Comparison of ENCODE assay signal across 14 cellular contexts in genomic region chr22:46060292-46061123, GRCh38.
DNase-seq lines count a peak whose midpoint lies in the region; ATAC-seq, FAIRE-seq and TF ChIP-seq lines count a peak whose summit lies in the region.
"Had no signal": no experiment of that assay in that cellular context is flagged by ENCODE, and none has a peak within 500 bp of the region (broad histone marks: within the 10 kb centered on the region; RNA-seq: fewer than 3 reads in every experiment).

No MANE protein-coding gene starts in this region.

- TF ChIP-seq CTCF in SK-N-SH (IDR thresholded peaks at IDR 0.05): no peak
- no peak for TF ChIP-seq CTCF in osteoblast (IDR thresholded peaks at IDR 0.05; ENCODE audit: extremely low read depth, low read depth, low read length)
- TF ChIP-seq CTCF in uterus (IDR thresholded peaks at IDR 0.05): no peak

- no peaks in the 10 kb centered on the region for H3K9me2 ChIP-seq in SK-N-SH

- no peak for TF ChIP-seq POLR2A in uterus (IDR thresholded peaks at IDR 0.05)

- peaks cover 0 to 4% of the 10 kb centered on the region in 2 experiments for H3K36me3 ChIP-seq in SK-N-SH (replicated peaks in 1 of 2; ENCODE audit: control insufficient read depth in 1 of 2, insufficient read depth in 2 of 2, low read length in 1 of 2)
- H3K36me3 ChIP-seq in osteoblast (ENCODE audit: insufficient read depth, low read length): no peaks in the 10 kb centered on the region
- no peaks in the 10 kb centered on the region for H3K36me3 ChIP-seq in uterus

- peak overlapping the region; percentile 99 for H3K9ac ChIP-seq in SK-N-SH

- peaks cover 46 to 73% of the 10 kb centered on the region in 2 experiments for H3K4me1 ChIP-seq in SK-N-SH (ENCODE audit: control insufficient read depth in 1 of 2, insufficient read depth in 2 of 2, low read depth in 1 of 2, low read length in 1 of 2)
- H3K4me1 ChIP-seq in osteoblast (ENCODE audit: insufficient read depth, low read length): peaks cover 82% of the 10 kb centered on the region
- peaks cover 11 to 27% of the 10 kb centered on the region in 2 donors for H3K4me1 ChIP-seq in uterus

- H3K4me3 ChIP-seq in SK-N-SH (ENCODE audit: low read depth in 2 of 2, low read length in 1 of 2): 0 out of 4 replicates have a peak overlapping the region, but pooled peaks have one; percentile 20 to 26
- peak overlapping the region; percentile 46 for H3K4me3 ChIP-seq in osteoblast (ENCODE audit: insufficient read depth, low read length)
- H3K4me3 ChIP-seq in uterus: no peak overlapping the region

- WGBS in SK-N-SH (ENCODE audit: low lambda C conversion rate): 61% methylated on average over 14 of the region's 14 CpGs

- H4K20me1 ChIP-seq in SK-N-SH (ENCODE audit: insufficient read depth) (no peaks in the 10 kb centered on the region), osteoblast (ENCODE audit: insufficient read depth, low read length) (no peaks in the 10 kb centered on the region)

- peaks cover 44% of the 10 kb centered on the region for H3F3A ChIP-seq in SK-N-SH (replicated peaks; ENCODE audit: insufficient read depth)

- no peak for TF ChIP-seq EP300 in SK-N-SH (IDR thresholded peaks at IDR 0.05; ENCODE audit: borderline replicate concordance in 1 of 2, low read depth in 1 of 2, low read length in 1 of 2)

- POLR2A ChIA-PET in SK-N-SH (lab: Yijun Ruan, JAX): interaction anchor here (1.2 kb wide), 1 partner anchor 27 kb away, joined by 3 read pairs; no protein-coding TSS in a partner anchor

- no peak for ATAC-seq in SK-N-SH treated with all-trans-retinoic acid at 6 μM for 48 hours
- ATAC-seq in GM21717 (IDR thresholded peaks at IDR 0.05; ENCODE audit: unreplicated experiment): no peak
- ATAC-seq in HG03135 (IDR thresholded peaks at IDR 0.05; ENCODE audit: unreplicated experiment): no peak
- ATAC-seq: activated CD8-positive, alpha-beta T cell treated with anti-CD3 and anti-CD28 coated beads, Interleukin-2, amount 10 ng/mL, durations not matched to agents 7 days and 5 days; natural killer cell treated with Interleukin-12 subunit alpha and Interleukin-12 subunit beta and Interleukin-15 and Interleukin-18, amount 100 ng/mL, for 72 hours; T-cell had no signal

- H2AFZ ChIP-seq in SK-N-SH (ENCODE audit: low read depth) (no peak overlapping the region), osteoblast (ENCODE audit: low read length) (no peak overlapping the region)

- H3K4me2 ChIP-seq in SK-N-SH (peak overlapping the region; percentile 95), osteoblast (ENCODE audit: insufficient read depth, low read length) (peak overlapping the region; percentile 72)

- H3K9me3 ChIP-seq in SK-N-SH (no peaks in the 10 kb centered on the region), osteoblast (ENCODE audit: low read depth, low read length) (no peaks in the 10 kb centered on the region), uterus (no peaks in the 10 kb centered on the region)

- no peak for TF ChIP-seq RAD21 in SK-N-SH (IDR thresholded peaks at IDR 0.05; ENCODE audit: low read length)

- DNase-seq in SK-N-SH (no peak), osteoblast (ENCODE audit: insufficient read length, low spot score, missing footprints) (no peak), uterus (peak in 1 of 2 donors; percentile 19)
- DNase-seq in activated CD4-positive, CD25-positive, alpha-beta regulatory T cell treated with anti-CD3 and anti-CD28 coated beads, Interleukin-2, amount 50 U/mL, for 72 hours: no peak
- DNase-seq: activated CD8-positive, alpha-beta T cell treated with anti-CD3 and anti-CD28 coated beads, Interleukin-2, amount 10 ng/mL, durations not matched to agents 7 days and 5 days; DMS153; effector memory CD4-positive, alpha-beta T cell; NCI-H1694; T-cell had no signal

- CTCF ChIA-PET in SK-N-SH (lab: Yijun Ruan, JAX): interaction anchor here (1.2 to 1.5 kb wide), 4 partner anchors 17 to 66 kb away, joined by 3 to 7 read pairs (median 4); no protein-coding TSS in a partner anchor

- no peaks in the 10 kb centered on the region for H3K27me3 ChIP-seq in SK-N-SH (ENCODE audit: insufficient read depth)
- H3K27me3 ChIP-seq in osteoblast (ENCODE audit: insufficient read depth, low read length): no peaks in the 10 kb centered on the region
- no peaks in the 10 kb centered on the region for H3K27me3 ChIP-seq in uterus

- intact Hi-C loops in uterus (cut with DNase I; ENCODE audit: low total_unique reads): no loop called here

- peak overlapping the region; percentile 79 to 100 for H3K27ac ChIP-seq in SK-N-SH (ENCODE audit: low read depth in 2 of 2, low read length in 1 of 2)
- H3K27ac ChIP-seq in osteoblast (ENCODE audit: low read depth, low read length): peak overlapping the region; percentile 97
- peak overlapping the region; percentile 100 for H3K27ac ChIP-seq in uterus

- FAIRE-seq in endometrium (lab: Jason Lieb, UNC): peak; percentile 37

- H3K79me2 ChIP-seq in SK-N-SH (ENCODE audit: insufficient read depth) (peaks cover 100% of the 10 kb centered on the region), osteoblast (ENCODE audit: insufficient read depth, low read length) (peaks cover 100% of the 10 kb centered on the region)

TF ChIP-seq in SK-N-SH, 30 proteins besides CTCF, POLR2A, EP300 and RAD21 (continues in another document):
- TF ChIP-seq TAF1 (IDR thresholded peaks at IDR 0.05; ENCODE audit: borderline replicate concordance, low read depth, low read length) (no peak), MXI1 (IDR thresholded peaks at IDR 0.05; ENCODE audit: low read depth, low read length) (no peak), CHD2 (IDR thresholded peaks at IDR 0.05; ENCODE audit: low read length, partially characterized antibody) (no peak), MAX (IDR thresholded peaks at IDR 0.05; ENCODE audit: low read depth) (no peak), POLR2AphosphoS5 (IDR thresholded peaks at IDR 0.05; ENCODE audit: low read depth, low read length) (no peak), PBX3 (IDR thresholded peaks at IDR 0.05) (no peak), USF2 (IDR thresholded peaks at IDR 0.05; ENCODE audit: borderline replicate concordance, low read depth, low read length) (no peak), MEF2A (IDR thresholded peaks at IDR 0.05; ENCODE audit: borderline replicate concordance, low read depth) (no peak)

TF ChIP-seq in SK-N-SH treated with all-trans-retinoic acid at 6 μM for 48 hours, 23 proteins besides CTCF, POLR2A, EP300 and RAD21 (continues in another document):
- TF ChIP-seq ZNF8 (CRISPR knock-in tag; IDR thresholded peaks at IDR 0.05) (no peak), TOX (CRISPR knock-in tag; IDR thresholded peaks at IDR 0.05; ENCODE audit: borderline replicate concordance) (no peak), TSHZ2 (CRISPR knock-in tag; IDR thresholded peaks at IDR 0.05) (no peak), ZNF565 (CRISPR knock-in tag; conservative IDR thresholded peaks at IDR 0.05; ENCODE audit: low read depth) (no peak), ESRRG (CRISPR knock-in tag; IDR thresholded peaks at IDR 0.05) (no peak), POU6F1 (CRISPR knock-in tag; IDR thresholded peaks at IDR 0.05; ENCODE audit: borderline replicate concordance, low read depth) (no peak), BACH2 (CRISPR knock-in tag; IDR thresholded peaks at IDR 0.05; ENCODE audit: borderline replicate concordance) (no peak), ISL1 (CRISPR knock-in tag; IDR thresholded peaks at IDR 0.05) (no peak), ZFP30 (CRISPR knock-in tag; IDR thresholded peaks at IDR 0.05) (no peak), PPARA (CRISPR knock-in tag; IDR thresholded peaks at IDR 0.05; ENCODE audit: borderline replicate concordance) (no peak), ZC3H10 (CRISPR knock-in tag; IDR thresholded peaks at IDR 0.05) (no peak), SNAI2 (CRISPR knock-in tag; IDR thresholded peaks at IDR 0.05) (no peak)

Comparison
In these comparisons a context has a peak if more than half of its experiments do, and no peak if none do; other contexts are left out.
1. H3K4me3 ChIP-seq: peak in SK-N-SH (2 of 2) and osteoblast (single experiment); none in uterus (0 of 2).
2. Peak in every context shown above with its lines, with median percentiles within 50 percentile points of each other: H3K27ac ChIP-seq.